In the genomic region with DNA sequence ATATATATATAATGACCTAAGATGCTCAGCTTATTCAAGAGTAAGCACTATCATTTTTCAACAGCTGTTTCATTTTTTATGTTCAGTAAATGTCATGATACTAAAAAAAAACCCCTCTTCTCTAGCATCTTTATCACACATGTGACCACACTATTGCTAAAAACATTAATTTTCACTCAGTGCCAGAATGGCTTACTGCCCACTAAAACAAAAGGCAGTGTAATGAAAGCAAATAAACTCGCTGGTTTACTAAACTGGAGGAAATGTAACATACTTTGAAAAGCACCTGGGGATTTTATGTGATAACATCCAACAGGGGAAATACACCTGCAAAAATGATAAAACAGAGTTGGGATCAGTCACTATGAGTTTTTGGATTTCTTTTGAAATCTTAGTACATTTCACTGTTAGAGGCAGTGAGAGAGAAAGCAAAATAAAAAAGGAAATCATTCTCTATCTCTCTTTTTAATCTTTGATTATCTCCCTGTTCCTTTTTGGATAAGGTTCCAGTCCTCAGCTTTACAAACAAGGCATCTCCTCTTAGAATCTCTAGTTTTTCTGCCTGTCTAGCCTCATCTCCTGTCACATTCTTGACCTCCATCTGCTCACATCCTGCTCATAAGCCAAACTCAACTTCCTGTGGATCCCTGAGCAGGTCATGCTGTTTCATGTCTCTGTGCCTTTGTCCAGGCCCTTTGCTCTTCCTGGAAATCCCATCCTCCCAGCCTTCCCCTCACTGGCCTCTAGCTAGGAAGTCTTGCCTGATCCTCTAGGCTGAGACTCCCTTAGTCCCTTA, we compare ENCODE assay signal across 24 cellular contexts.
DNase-seq lines count a peak whose midpoint lies in the region; ATAC-seq and TF ChIP-seq lines count a peak whose summit lies in the region.
"Had no signal": no experiment of that assay in that cellular context is flagged by ENCODE, and none has a peak within 500 bp of the region (broad histone marks: within the 10 kb centered on the region; RNA-seq: fewer than 3 reads in every experiment).

No MANE protein-coding gene starts in this region.

- no peak for TF ChIP-seq POLR2A in right lobe of liver (IDR thresholded peaks at IDR 0.05)

- WGBS in right lobe of liver (ENCODE audit: insufficient coverage, low coverage, low lambda C conversion rate, missing lambda C conversion rate) = 15% methylated on average over 1 of the region's 1 CpG

- H3K27ac Mint-ChIP-seq in CD4-positive, alpha-beta memory T cell = peak overlapping the region in 4 of 7 donors; percentile 23 to 72 (median 50)
- H3K27ac Mint-ChIP-seq: IgD-negative memory B cell, memory B cell, naive B cell, WTC11 had no signal

- no peak for TF ChIP-seq CTCF in right lobe of liver (IDR thresholded peaks at IDR 0.05)

- no peak for DNase-seq in CD4-positive, alpha-beta memory T cell
- peak; percentile 7 for DNase-seq in adipocyte (ENCODE audit: low read depth)
- no peak for DNase-seq in right lobe of liver
- DNase-seq in NCI-H1694 (lab: John Stamatoyannopoulos, UW) = no peak
- DNase-seq in SIG-M5 treated with dmso at 0.1 percent for 504 hours (lab: John Stamatoyannopoulos, UW; ENCODE audit: unreplicated experiment) = no peak
- DNase-seq: activated CD8-positive, alpha-beta memory T cell treated with anti-CD3 and anti-CD28 coated beads for 24 hours; brain microvascular endothelial cell; DMS79; effector memory CD4-positive, alpha-beta T cell; kidney glomerular epithelial cell; MM.1S; naive B cell; NCI-H1417 treated with DMSO at 0.1 percent for 48 hours; NCI-H524 treated with DMSO at 0.1 percent for 48 hours; occipital lobe; stimulated activated naive CD4-positive, alpha-beta T cell; thyroid gland had no signal

- no peak overlapping the region for H3K27ac ChIP-seq in CD4-positive, alpha-beta memory T cell (ENCODE audit: low read depth, low read length)
- peak overlapping the region in 2 of 3 donors; percentile 20 to 27 for H3K27ac ChIP-seq in right lobe of liver
- H3K27ac ChIP-seq: brain microvascular endothelial cell, thyroid gland had no signal

- ATAC-seq in GM18907 (IDR thresholded peaks at IDR 0.05; ENCODE audit: unreplicated experiment) (peak; percentile 50), right lobe of liver (peak; percentile 46 to 95 (median 70)), GM21447 (IDR thresholded peaks at IDR 0.05; ENCODE audit: unreplicated experiment) (no peak)
- ATAC-seq: esophagus mucosa, WTC11 had no signal

- H3K4me1 Mint-ChIP-seq in CD4-positive, alpha-beta memory T cell = peaks cover 15 to 29% (median 22%) of the 10 kb centered on the region in 4 donors
- H3K4me1 Mint-ChIP-seq: IgD-negative memory B cell, memory B cell, naive B cell had no signal

- no peaks in the 10 kb centered on the region for H3K36me3 ChIP-seq in CD4-positive, alpha-beta memory T cell (ENCODE audit: insufficient read depth, low read length)
- no peaks in the 10 kb centered on the region for H3K36me3 ChIP-seq in adipocyte (ENCODE audit: control insufficient read depth, insufficient read depth, low read length, severe bottlenecking)
- H3K36me3 ChIP-seq in right lobe of liver = no peaks in the 10 kb centered on the region
- H3K36me3 ChIP-seq: brain microvascular endothelial cell, thyroid gland had no signal

- H3K4me1 ChIP-seq in CD4-positive, alpha-beta memory T cell (ENCODE audit: insufficient read depth, low read length) = peaks cover 17% of the 10 kb centered on the region
- H3K4me1 ChIP-seq in adipocyte (ENCODE audit: control insufficient read depth, insufficient read depth, low read length) (peaks cover 7% of the 10 kb centered on the region), right lobe of liver (no peaks in the 10 kb centered on the region)
- H3K4me1 ChIP-seq: thyroid gland had no signal

- POLR2A ChIA-PET in CD4-positive, alpha-beta memory T cell (lab: Charles Lee; ENCODE audit: partially characterized antibody) = no interaction called here

- H3K9ac ChIP-seq in adipocyte (ENCODE audit: low read length) = no peak overlapping the region

- no peaks in the 10 kb centered on the region for H3K27me3 Mint-ChIP-seq in CD4-positive, alpha-beta memory T cell
- H3K27me3 Mint-ChIP-seq: IgD-negative memory B cell, memory B cell, naive B cell had no signal

- intact Hi-C loops in CD4-positive, alpha-beta memory T cell (cut with micrococcal nuclease) = no loop called here
- intact Hi-C loops in right lobe of liver (cut with DNase I) = no loop called here

- CTCF ChIA-PET in CD4-positive, alpha-beta memory T cell (lab: Charles Lee; ENCODE audit: partially characterized antibody) = interaction anchor here (1.0 kb wide), 1 partner anchor 21 kb away, joined by 3 read pairs; no protein-coding TSS in a partner anchor

- H3K9me3 Mint-ChIP-seq in CD4-positive, alpha-beta memory T cell = no peaks in the 10 kb centered on the region
- H3K9me3 Mint-ChIP-seq: memory B cell had no signal

- no peaks in the 10 kb centered on the region for H3K9me3 ChIP-seq in CD4-positive, alpha-beta memory T cell (ENCODE audit: control insufficient read depth in 1 of 2, low read length in 2 of 2)
- H3K9me3 ChIP-seq in adipocyte (ENCODE audit: control insufficient read depth, low read length) (peaks cover 4% of the 10 kb centered on the region), right lobe of liver (no peaks in the 10 kb centered on the region)
- H3K9me3 ChIP-seq: thyroid gland had no signal

- H3K36me3 Mint-ChIP-seq in CD4-positive, alpha-beta memory T cell = no peaks in the 10 kb centered on the region
- H3K36me3 Mint-ChIP-seq: IgD-negative memory B cell, memory B cell, naive B cell, WTC11 had no signal

- no peak overlapping the region for H3K4me3 ChIP-seq in CD4-positive, alpha-beta memory T cell (ENCODE audit: low read length in 2 of 2)
- H3K4me3 ChIP-seq in adipocyte (ENCODE audit: low read length) (no peak overlapping the region), right lobe of liver (no peak overlapping the region)
- H3K4me3 ChIP-seq: smooth muscle cell, thyroid gland had no signal

- H3K27me3 ChIP-seq in CD4-positive, alpha-beta memory T cell (ENCODE audit: insufficient read depth, low read length) = no peaks in the 10 kb centered on the region
- H3K27me3 ChIP-seq in adipocyte (replicated peaks; ENCODE audit: control insufficient read depth, insufficient read depth, low read length) (no peaks in the 10 kb centered on the region), right lobe of liver (no peaks in the 10 kb centered on the region)
- H3K27me3 ChIP-seq: brain microvascular endothelial cell, thyroid gland had no signal

- no peak overlapping the region for H3K4me3 Mint-ChIP-seq in CD4-positive, alpha-beta memory T cell
- H3K4me3 Mint-ChIP-seq: IgD-negative memory B cell, memory B cell, naive B cell, WTC11 had no signal
